ENCODE assay signal across 18 cellular contexts in the genomic region with DNA sequence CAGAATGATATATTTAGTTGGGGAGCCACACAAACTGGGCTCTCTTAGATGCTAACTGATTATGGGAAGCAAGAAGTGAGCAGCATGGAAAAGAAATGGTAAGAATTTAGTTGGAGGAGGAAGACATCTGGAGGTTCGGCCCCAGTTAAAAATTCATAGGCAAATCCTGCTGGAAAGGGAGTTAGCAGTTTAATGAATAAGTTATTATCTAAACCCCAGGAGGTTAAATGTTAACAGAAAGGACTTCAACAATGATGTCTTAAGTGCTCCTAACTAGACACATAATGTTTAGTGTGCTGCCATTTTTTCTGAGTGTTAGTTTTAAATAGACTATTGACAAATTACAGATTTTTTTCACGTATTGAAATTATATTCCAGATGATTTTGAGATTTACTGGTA.
"Had no signal": no experiment of that assay in that cellular context is flagged by ENCODE, and none has a peak within 500 bp of the region (broad histone marks: within the 10 kb centered on the region; RNA-seq: fewer than 3 reads in every experiment).

No MANE protein-coding gene starts in this region.

- H3K36me3 Mint-ChIP-seq: activated naive CD4-positive, alpha-beta T cell treated with anti-CD3 and anti-CD28 coated beads, Interleukin-2, amount 50 U/mL, for 72 hours; memory B cell; naive thymus-derived CD8-positive, alpha-beta T cell had no signal

- ATAC-seq: activated CD4-positive, alpha-beta T cell treated with anti-CD3 and anti-CD28 coated beads for 36 hours; activated naive CD4-positive, alpha-beta T cell treated with anti-CD3 and anti-CD28 coated beads, Interleukin-2, amount 50 U/mL, for 72 hours; heart left ventricle; left ventricle myocardium superior; naive thymus-derived CD8-positive, alpha-beta T cell; right cardiac atrium; stimulated activated naive CD8-positive, alpha-beta T cell treated with anti-CD3 and anti-CD28 coated beads, Interleukin-15, Interleukin-2, amounts not matched to agents 100 U/mL and 50 U/mL, for 24 hours; T-helper 17 cell had no signal

- H3K4me1 ChIP-seq: heart left ventricle, upper lobe of left lung had no signal

- H3K27ac ChIP-seq: brain microvascular endothelial cell, heart left ventricle, upper lobe of left lung, WERI-Rb-1 had no signal

- H3K27me3 Mint-ChIP-seq: activated CD4-positive, alpha-beta memory T cell treated with anti-CD3 and anti-CD28 coated beads, Interleukin-2, amount 10 ng/mL, durations not matched to agents 7 days and 5 days; activated CD4-positive, alpha-beta T cell treated with anti-CD3 and anti-CD28 coated beads for 36 hours; activated T-cell treated with anti-CD3 and anti-CD28 coated beads, Interleukin-2, amount 50 U/mL, for 24 hours; memory B cell; naive thymus-derived CD8-positive, alpha-beta T cell; T-helper 17 cell had no signal

- H3K4me3 Mint-ChIP-seq: activated CD4-positive, alpha-beta memory T cell treated with anti-CD3 and anti-CD28 coated beads, Interleukin-2, amount 10 ng/mL, durations not matched to agents 7 days and 5 days; activated CD4-positive, alpha-beta T cell treated with anti-CD3 and anti-CD28 coated beads for 36 hours; activated T-cell treated with anti-CD3 and anti-CD28 coated beads, Interleukin-2, amount 50 U/mL, for 24 hours; memory B cell; naive thymus-derived CD8-positive, alpha-beta T cell; T-helper 17 cell had no signal

- H3K36me3 ChIP-seq: brain microvascular endothelial cell, heart left ventricle, upper lobe of left lung, WERI-Rb-1 had no signal

- H3K4me1 Mint-ChIP-seq: activated CD4-positive, alpha-beta memory T cell treated with anti-CD3 and anti-CD28 coated beads, Interleukin-2, amount 10 ng/mL, durations not matched to agents 7 days and 5 days; naive thymus-derived CD8-positive, alpha-beta T cell; T-helper 17 cell had no signal

- H3K9me3 ChIP-seq: heart left ventricle, upper lobe of left lung had no signal

- H3K9me3 Mint-ChIP-seq: memory B cell had no signal

- H3K27ac Mint-ChIP-seq: activated CD4-positive, alpha-beta memory T cell treated with anti-CD3 and anti-CD28 coated beads, Interleukin-2, amount 10 ng/mL, durations not matched to agents 7 days and 5 days; activated CD4-positive, alpha-beta T cell treated with anti-CD3 and anti-CD28 coated beads for 36 hours; activated naive CD4-positive, alpha-beta T cell treated with anti-CD3 and anti-CD28 coated beads, Interleukin-2, amount 50 U/mL, for 72 hours; activated T-cell treated with anti-CD3 and anti-CD28 coated beads, Interleukin-2, amount 50 U/mL, for 24 hours; memory B cell; naive thymus-derived CD8-positive, alpha-beta T cell; T-helper 17 cell had no signal

- H3K27me3 ChIP-seq: brain microvascular endothelial cell, heart left ventricle, upper lobe of left lung had no signal

- H3K4me3 ChIP-seq: heart left ventricle, upper lobe of left lung had no signal

- DNase-seq: activated CD4-positive, alpha-beta memory T cell treated with anti-CD3 and anti-CD28 coated beads, Interleukin-2, amount 10 ng/mL, durations not matched to agents 7 days and 5 days; activated CD4-positive, alpha-beta T cell treated with anti-CD3 and anti-CD28 coated beads for 36 hours; activated T-cell treated with anti-CD3 and anti-CD28 coated beads, Interleukin-2, amount 50 U/mL, for 24 hours; cortex of kidney; effector CD8-positive, alpha-beta T cell; foreskin melanocyte; heart left ventricle; left ventricle myocardium superior; naive thymus-derived CD8-positive, alpha-beta T cell; occipital lobe; right cardiac atrium; stimulated activated naive CD8-positive, alpha-beta T cell treated with anti-CD3 and anti-CD28 coated beads, Interleukin-15, Interleukin-2, amounts not matched to agents 100 U/mL and 50 U/mL, for 24 hours; T-helper 17 cell; upper lobe of left lung; WERI-Rb-1 had no signal
